10 cellular contexts compared by ENCODE assay signal in the genomic region with DNA sequence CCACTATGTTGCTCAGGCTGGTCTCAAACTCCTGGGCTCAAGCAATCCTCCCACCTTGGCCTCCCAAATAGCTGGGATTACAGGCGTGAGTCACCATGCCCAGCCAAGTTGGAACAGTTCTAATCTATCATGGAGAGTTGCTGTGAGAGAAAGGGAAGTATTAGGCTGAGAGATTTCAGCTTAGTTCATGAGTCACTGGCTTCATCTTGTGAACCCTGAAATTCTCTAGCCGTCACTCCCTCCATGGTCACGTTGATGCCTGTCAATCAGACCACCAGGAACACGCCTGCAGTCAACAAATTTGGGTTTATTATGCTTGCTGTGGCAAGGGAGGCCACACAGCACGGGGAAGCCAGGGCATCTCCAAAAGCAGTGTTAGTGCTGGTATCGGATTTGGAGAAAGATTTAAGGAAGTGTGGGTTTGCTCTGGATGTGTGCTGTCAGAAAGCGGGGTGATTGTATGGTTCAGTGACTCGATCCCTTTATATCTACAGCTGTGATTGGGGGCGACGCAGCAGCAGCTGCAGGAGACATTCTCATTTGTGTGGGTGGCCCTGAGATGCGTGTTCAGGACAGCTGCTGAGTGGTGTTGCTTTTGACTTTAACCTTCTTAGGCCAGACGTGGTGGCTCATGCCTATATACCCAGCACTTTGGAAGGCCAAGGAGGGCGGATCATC. TPM values are rescaled to one million over a fixed set of nuclear protein-coding genes. Genes with fewer than 3 reads are reported as not detected.
DNase-seq lines count a peak whose midpoint lies in the region; ATAC-seq and TF ChIP-seq lines count a peak whose summit lies in the region.
"Had no signal": no experiment of that assay in that cellular context is flagged by ENCODE, and none has a peak within 500 bp of the region (broad histone marks: within the 10 kb centered on the region; RNA-seq: fewer than 3 reads in every experiment).

No MANE protein-coding gene starts in this region.

- H3K4me1 Mint-ChIP-seq in activated naive CD4-positive, alpha-beta T cell treated with anti-CD3 and anti-CD28 coated beads, Interleukin-2, amount 50 U/mL, for 24 hours, result peaks cover 5% of the 10 kb centered on the region
- peaks cover 2% of the 10 kb centered on the region for H3K4me1 Mint-ChIP-seq in activated naive CD4-positive, alpha-beta T cell treated with anti-CD3 and anti-CD28 coated beads for 36 hours (ENCODE audit: low read depth)
- no peaks in the 10 kb centered on the region for H3K4me1 Mint-ChIP-seq in endothelial cell (ENCODE audit: unreplicated experiment)

- H4K20me1 ChIP-seq in fibroblast of lung (ENCODE audit: control insufficient read depth, extremely low read depth, insufficient read depth, low read length), result no peaks in the 10 kb centered on the region

- H3K27me3 Mint-ChIP-seq in activated naive CD4-positive, alpha-beta T cell treated with anti-CD3 and anti-CD28 coated beads, Interleukin-2, amount 50 U/mL, for 24 hours, result peaks cover 3% of the 10 kb centered on the region
- H3K27me3 Mint-ChIP-seq in activated naive CD4-positive, alpha-beta T cell treated with anti-CD3 and anti-CD28 coated beads for 36 hours (ENCODE audit: low read depth), result no peaks in the 10 kb centered on the region
- peaks cover 3% of the 10 kb centered on the region for H3K27me3 Mint-ChIP-seq in endothelial cell (ENCODE audit: unreplicated experiment)

- no peak overlapping the region for H3K4me3 ChIP-seq in fibroblast of lung (replicated peaks in 1 of 4; ENCODE audit: control extremely low read depth in 1 of 4, insufficient read depth in 1 of 4, low read depth in 3 of 4, low read length in 4 of 4)

- intact Hi-C loops in activated naive CD4-positive, alpha-beta T cell treated with anti-CD3 and anti-CD28 coated beads for 36 hours (cut with micrococcal nuclease), result no loop called here

- ATAC-seq in GM21576 (IDR thresholded peaks at IDR 0.05; ENCODE audit: unreplicated experiment) (no peak), HG02623 (IDR thresholded peaks at IDR 0.05; ENCODE audit: unreplicated experiment) (no peak)

- no peaks in the 10 kb centered on the region for H3K36me3 ChIP-seq in fibroblast of lung (ENCODE audit: control insufficient read depth, insufficient read depth, low read length)

- no peaks in the 10 kb centered on the region for H3K9me3 Mint-ChIP-seq in activated naive CD4-positive, alpha-beta T cell treated with anti-CD3 and anti-CD28 coated beads, Interleukin-2, amount 50 U/mL, for 24 hours
- H3K9me3 Mint-ChIP-seq in activated naive CD4-positive, alpha-beta T cell treated with anti-CD3 and anti-CD28 coated beads for 36 hours, result no peaks in the 10 kb centered on the region
- no peaks in the 10 kb centered on the region for H3K9me3 Mint-ChIP-seq in endothelial cell (ENCODE audit: unreplicated experiment)

- no peaks in the 10 kb centered on the region for H3K27me3 ChIP-seq in fibroblast of lung (ENCODE audit: control insufficient read depth, insufficient read depth, low read length)

- H3K79me2 ChIP-seq in fibroblast of lung (ENCODE audit: control insufficient read depth, insufficient read depth, low read length), result no peaks in the 10 kb centered on the region

- H3K27ac ChIP-seq in fibroblast of lung (ENCODE audit: insufficient read depth, low read length), result no peak overlapping the region

- H3K27ac Mint-ChIP-seq in activated naive CD4-positive, alpha-beta T cell treated with anti-CD3 and anti-CD28 coated beads, Interleukin-2, amount 50 U/mL, for 24 hours, result peak overlapping the region; percentile 4
- H3K27ac Mint-ChIP-seq in activated naive CD4-positive, alpha-beta T cell treated with anti-CD3 and anti-CD28 coated beads for 36 hours, result no peak overlapping the region
- no peak overlapping the region for H3K27ac Mint-ChIP-seq in endothelial cell (ENCODE audit: unreplicated experiment)

- no peak overlapping the region for H3K9ac ChIP-seq in fibroblast of lung (ENCODE audit: insufficient read depth, low read length)

- no peaks in the 10 kb centered on the region for H3K36me3 Mint-ChIP-seq in activated naive CD4-positive, alpha-beta T cell treated with anti-CD3 and anti-CD28 coated beads, Interleukin-2, amount 50 U/mL, for 24 hours
- H3K36me3 Mint-ChIP-seq in activated naive CD4-positive, alpha-beta T cell treated with anti-CD3 and anti-CD28 coated beads for 36 hours (ENCODE audit: low read depth), result no peaks in the 10 kb centered on the region
- peaks cover 14% of the 10 kb centered on the region for H3K36me3 Mint-ChIP-seq in endothelial cell (ENCODE audit: low read depth, unreplicated experiment)

- DNase-seq in activated naive CD4-positive, alpha-beta T cell treated with anti-CD3 and anti-CD28 coated beads for 36 hours, result no peak
- DNase-seq in fibroblast of lung (ENCODE audit: low read depth in 2 of 2) (peak; percentile 57 to 77), endothelial cell (ENCODE audit: low spot score) (no peak)
- DNase-seq: 8988T; activated T-cell treated with anti-CD3 and anti-CD28 coated beads for 4 hours; stimulated activated CD8-positive, alpha-beta memory T cell treated with anti-CD3 and anti-CD28 coated beads, Interleukin-4, amount 100 ng/mL, for 48 hours had no signal

- H2AFZ ChIP-seq in fibroblast of lung (ENCODE audit: low read length), result no peak overlapping the region

- H3K9me3 ChIP-seq in fibroblast of lung (ENCODE audit: control insufficient read depth, insufficient read depth, low read depth, low read length), result no peaks in the 10 kb centered on the region

- CTCF ChIA-PET in activated naive CD4-positive, alpha-beta T cell treated with anti-CD3 and anti-CD28 coated beads for 36 hours (lab: Charles Lee), result interaction anchor here (0.6 to 1.2 kb wide), 7 partner anchors 15 to 219 kb away, joined by 3 to 5 read pairs (median 3); no protein-coding TSS in a partner anchor

- no peak overlapping the region for H3K4me3 Mint-ChIP-seq in activated naive CD4-positive, alpha-beta T cell treated with anti-CD3 and anti-CD28 coated beads, Interleukin-2, amount 50 U/mL, for 24 hours
- no peak overlapping the region for H3K4me3 Mint-ChIP-seq in activated naive CD4-positive, alpha-beta T cell treated with anti-CD3 and anti-CD28 coated beads for 36 hours
- no peak overlapping the region for H3K4me3 Mint-ChIP-seq in endothelial cell (ENCODE audit: unreplicated experiment)

- no peak overlapping the region for H3K4me2 ChIP-seq in fibroblast of lung (ENCODE audit: extremely low read depth, insufficient read depth, low read length)

- no peak for TF ChIP-seq CTCF in fibroblast of lung (conservative IDR thresholded peaks at IDR 0.05 in 1 of 2, IDR thresholded peaks at IDR 0.05 in 1 of 2; ENCODE audit: low read depth in 1 of 2, low read length in 2 of 2)
- TF ChIP-seq CTCF in endothelial cell (IDR thresholded peaks at IDR 0.05; ENCODE audit: unreplicated experiment), result no peak

- peaks cover 4% of the 10 kb centered on the region for H3K4me1 ChIP-seq in fibroblast of lung (ENCODE audit: control insufficient read depth, extremely low read depth, insufficient read depth, low read length)

RNA-seq across cellular contexts. Expression of gene UQCRHL, which starts 18.7 kb away (rescaled TPM):
- 1 to 10 TPM; 1.7 to 1.9 TPM for total RNA-seq in activated naive CD4-positive, alpha-beta T cell treated with anti-CD3 and anti-CD28 coated beads for 36 hours
- total RNA-seq in fibroblast of lung (4.4 and 7.8 TPM in 2 replicates), endothelial cell (ENCODE audit: unreplicated experiment) (2.4 TPM)
- polyA plus RNA-seq in fibroblast of lung, result 1.3 and 2.7 TPM in 2 replicates
- polyA plus RNA-seq in fibroblast of lung (2012), result 3.2 and 3.8 TPM in 2 replicates
- 0.63 TPM in 1 of 2 replicates, not detected in the other for polyA minus RNA-seq in fibroblast of lung (ENCODE audit: low replicate concordance)

RNA-seq across cellular contexts. Expression of gene FBLIM1, which starts 30.2 kb away (rescaled TPM):
- total RNA-seq in activated naive CD4-positive, alpha-beta T cell treated with anti-CD3 and anti-CD28 coated beads for 36 hours, result not detected
- 17.3 and 27.7 TPM in 2 replicates for total RNA-seq in fibroblast of lung
- polyA plus RNA-seq in fibroblast of lung, result 35.8 and 86.2 TPM in 2 replicates
- polyA plus RNA-seq in fibroblast of lung (2012), result 39.3 and 91.3 TPM in 2 replicates
- polyA minus RNA-seq in fibroblast of lung (ENCODE audit: low replicate concordance), result 45.2 and 138 TPM in 2 replicates
- total RNA-seq in endothelial cell (ENCODE audit: unreplicated experiment), result 198 TPM

RNA-seq across cellular contexts. Expression of gene TMEM82, which starts 46.5 kb away (rescaled TPM):
- not detected for total RNA-seq in activated naive CD4-positive, alpha-beta T cell treated with anti-CD3 and anti-CD28 coated beads for 36 hours
- total RNA-seq in fibroblast of lung (not detected in 2 replicates), endothelial cell (ENCODE audit: unreplicated experiment) (not detected)
- not detected in 2 replicates for polyA plus RNA-seq in fibroblast of lung
- polyA plus RNA-seq in fibroblast of lung (2012), result not detected in 2 replicates
- not detected in 2 replicates for polyA minus RNA-seq in fibroblast of lung (ENCODE audit: low replicate concordance)
- total RNA-seq: epithelial cell of proximal tubule had no signal

RNA-seq across cellular contexts. Expression of gene SLC25A34, which starts 52.7 kb away (rescaled TPM):
- under 1 TPM; 0.43 to 0.74 TPM for total RNA-seq in activated naive CD4-positive, alpha-beta T cell treated with anti-CD3 and anti-CD28 coated beads for 36 hours
- 0.77 and 0.83 TPM in 2 replicates for total RNA-seq in fibroblast of lung
- polyA plus RNA-seq in fibroblast of lung, result 0.23 and 0.35 TPM in 2 replicates
- 0.21 and 0.22 TPM in 2 replicates for polyA plus RNA-seq in fibroblast of lung (2012)
- polyA minus RNA-seq in fibroblast of lung (ENCODE audit: low replicate concordance), result 0.11 TPM in 1 of 2 replicates, not detected in the other
- 3.5 TPM for total RNA-seq in endothelial cell (ENCODE audit: unreplicated experiment)

RNA-seq across cellular contexts. Expression of gene SPEN, which starts 58.7 kb away (rescaled TPM):
- 10 to 100 TPM; 30.7 to 33.7 TPM for total RNA-seq in activated naive CD4-positive, alpha-beta T cell treated with anti-CD3 and anti-CD28 coated beads for 36 hours
- total RNA-seq in fibroblast of lung (11.0 and 11.9 TPM in 2 replicates), endothelial cell (ENCODE audit: unreplicated experiment) (33.5 TPM)
- 3.8 and 5.1 TPM in 2 replicates for polyA plus RNA-seq in fibroblast of lung
- polyA plus RNA-seq in fibroblast of lung (2012), result 13.7 and 17.6 TPM in 2 replicates
- polyA minus RNA-seq in fibroblast of lung (ENCODE audit: low replicate concordance), result 31.8 and 47.9 TPM in 2 replicates

Comparison
In these comparisons a context has a peak if more than half of its experiments do, and no peak if none do; other contexts are left out.
1. DNase-seq: peak in fibroblast of lung (2 of 2); none in activated naive CD4-positive, alpha-beta T cell treated with anti-CD3 and anti-CD28 coated beads for 36 hours (single experiment) and endothelial cell (single experiment).
2. RNA of gene FBLIM1, which starts 30.2 kb away (total RNA-seq): 198 TPM in endothelial cell (single experiment) and 17.3 to 27.7 TPM in fibroblast of lung; not detected in activated naive CD4-positive, alpha-beta T cell treated with anti-CD3 and anti-CD28 coated beads for 36 hours; every median in the first group is over 10 times any median in the second.